ENCODE assay signal across 19 cellular contexts in genomic region chr14:33734387-33734786, GRCh38.
A peak's percentile ranks its signal among the peaks of the same experiment; 100 is the strongest.
DNase-seq lines count a peak whose midpoint lies in the region; ATAC-seq and TF ChIP-seq lines count a peak whose summit lies in the region.
"Had no signal": no experiment of that assay in that cellular context is flagged by ENCODE, and none has a peak within 500 bp of the region (broad histone marks: within the 10 kb centered on the region; RNA-seq: fewer than 3 reads in every experiment).

No MANE protein-coding gene starts in this region.

- H3K27me3 Mint-ChIP-seq in activated T-cell treated with anti-CD3 and anti-CD28 coated beads, Interleukin-2, amount 50 U/mL, for 24 hours, result peaks cover 4% of the 10 kb centered on the region
- peaks cover 6% of the 10 kb centered on the region for H3K27me3 Mint-ChIP-seq in activated T-helper 17 cell treated with anti-CD3 and anti-CD28 coated beads, Interleukin-2, amount 50 U/mL, for 72 hours
- H3K27me3 Mint-ChIP-seq in neural crest cell (ENCODE audit: low read depth), result no peaks in the 10 kb centered on the region
- H3K27me3 Mint-ChIP-seq: B cell had no signal

- no peak for TF ChIP-seq CTCF in neural crest cell (conservative IDR thresholded peaks at IDR 0.05)

- H3K4me1 ChIP-seq in Karpas-422 (ENCODE audit: low read length), result peaks cover 58% of the 10 kb centered on the region

- H2AFZ ChIP-seq in Karpas-422 (ENCODE audit: low read length), result peak overlapping the region; percentile 84

- no peak overlapping the region for H3K9ac ChIP-seq in Karpas-422 (ENCODE audit: low read length)

- no peaks in the 10 kb centered on the region; the same call in 1 of the 2 replicates for H3K36me3 ChIP-seq in Karpas-422 (ENCODE audit: insufficient read depth, low read length)

- H3K4me3 ChIP-seq in Karpas-422 (ENCODE audit: low read length), result no peak overlapping the region
- H3K4me3 ChIP-seq: GM23338, K562 had no signal

- peak overlapping the region; percentile 91 for H3K27ac Mint-ChIP-seq in activated T-cell treated with anti-CD3 and anti-CD28 coated beads, Interleukin-2, amount 50 U/mL, for 24 hours
- peak overlapping the region; percentile 73 for H3K27ac Mint-ChIP-seq in activated T-helper 17 cell treated with anti-CD3 and anti-CD28 coated beads, Interleukin-2, amount 50 U/mL, for 72 hours
- peak overlapping the region; percentile 32 for H3K27ac Mint-ChIP-seq in neural crest cell (ENCODE audit: unreplicated experiment)
- H3K27ac Mint-ChIP-seq: B cell; CD8-positive, alpha-beta T cell; GM23338 had no signal

- H3K27me3 ChIP-seq in Karpas-422 (ENCODE audit: low read length), result no peaks in the 10 kb centered on the region

- no peak overlapping the region for H3K27ac ChIP-seq in Karpas-422 (ENCODE audit: low read length)

- no peaks in the 10 kb centered on the region for H3K9me2 ChIP-seq in Karpas-422 (replicated peaks; ENCODE audit: insufficient read depth, low read length)

- H3K9me3 ChIP-seq in Karpas-422 (ENCODE audit: low read length), result no peaks in the 10 kb centered on the region

- H3K4me3 Mint-ChIP-seq in activated T-cell treated with anti-CD3 and anti-CD28 coated beads, Interleukin-2, amount 50 U/mL, for 24 hours, result no peak overlapping the region
- peak overlapping the region; percentile 9 for H3K4me3 Mint-ChIP-seq in activated T-helper 17 cell treated with anti-CD3 and anti-CD28 coated beads, Interleukin-2, amount 50 U/mL, for 72 hours
- no peak overlapping the region for H3K4me3 Mint-ChIP-seq in neural crest cell
- H3K4me3 Mint-ChIP-seq: B cell; CD8-positive, alpha-beta T cell; GM23338 had no signal

- no peaks in the 10 kb centered on the region for H4K20me1 ChIP-seq in Karpas-422 (ENCODE audit: insufficient read depth, low read depth, low read length)

- H3K4me1 Mint-ChIP-seq in activated T-cell treated with anti-CD3 and anti-CD28 coated beads, Interleukin-2, amount 50 U/mL, for 24 hours (ENCODE audit: low read depth), result peaks cover 30% of the 10 kb centered on the region
- peaks cover 9% of the 10 kb centered on the region for H3K4me1 Mint-ChIP-seq in activated T-helper 17 cell treated with anti-CD3 and anti-CD28 coated beads, Interleukin-2, amount 50 U/mL, for 72 hours
- H3K4me1 Mint-ChIP-seq in neural crest cell, result peaks cover 16% of the 10 kb centered on the region
- H3K4me1 Mint-ChIP-seq: B cell had no signal

- no peaks in the 10 kb centered on the region for H3K36me3 Mint-ChIP-seq in activated T-cell treated with anti-CD3 and anti-CD28 coated beads, Interleukin-2, amount 50 U/mL, for 24 hours (ENCODE audit: low read depth)
- no peaks in the 10 kb centered on the region for H3K36me3 Mint-ChIP-seq in activated T-helper 17 cell treated with anti-CD3 and anti-CD28 coated beads, Interleukin-2, amount 50 U/mL, for 72 hours (ENCODE audit: low read depth)
- H3K36me3 Mint-ChIP-seq in neural crest cell (ENCODE audit: low read depth), result peaks cover 12% of the 10 kb centered on the region
- H3K36me3 Mint-ChIP-seq: CD8-positive, alpha-beta T cell had no signal

- peak; percentile 30 for DNase-seq in activated T-cell treated with anti-CD3 and anti-CD28 coated beads, Interleukin-2, amount 50 U/mL, for 24 hours
- DNase-seq in activated T-cell treated with anti-CD3 and anti-CD28 coated beads, Interleukin-2, amount 50 U/mL, for 48 hours, result no peak
- no peak for DNase-seq in Karpas-422
- DNase-seq in neural crest cell (ENCODE audit: low read depth, low spot score), result no peak
- no peak for DNase-seq in Ammon's horn (ENCODE audit: low spot score)
- DNase-seq: 8988T; Calu3; CD8-positive, alpha-beta T cell; NCI-H1694 treated with DMSO at 0.1 percent for 48 hours; NCI-H2107; NCI-H510A; NCI-H748 treated with DMSO at 0.1 percent for 48 hours; Right ventricle myocardium superior had no signal

- no peaks in the 10 kb centered on the region for H3K9me3 Mint-ChIP-seq in activated T-cell treated with anti-CD3 and anti-CD28 coated beads, Interleukin-2, amount 50 U/mL, for 24 hours
- no peaks in the 10 kb centered on the region for H3K9me3 Mint-ChIP-seq in activated T-helper 17 cell treated with anti-CD3 and anti-CD28 coated beads, Interleukin-2, amount 50 U/mL, for 72 hours
- H3K9me3 Mint-ChIP-seq in neural crest cell, result no peaks in the 10 kb centered on the region
- H3K9me3 Mint-ChIP-seq: CD8-positive, alpha-beta T cell; GM23338 had no signal

- ATAC-seq in activated T-helper 17 cell treated with anti-CD3 and anti-CD28 coated beads, Interleukin-2, amount 50 U/mL, for 72 hours (replicated peaks), result peak; percentile 67
- ATAC-seq in HG03342 (IDR thresholded peaks at IDR 0.05; ENCODE audit: unreplicated experiment) (no peak), HG02870 (IDR thresholded peaks at IDR 0.05; ENCODE audit: unreplicated experiment) (no peak)
- ATAC-seq: CD8-positive, alpha-beta T cell; GM23338; K562 had no signal

- no peaks in the 10 kb centered on the region for H3K79me2 ChIP-seq in Karpas-422 (ENCODE audit: low read length)

- peak overlapping the region; percentile 49 for H3K4me2 ChIP-seq in Karpas-422 (ENCODE audit: low read depth, low read length, poor library complexity, severe bottlenecking)
- H3K4me2 ChIP-seq: GM23338 had no signal

Comparison
In these comparisons a context has a peak if more than half of its experiments do, and no peak if none do; other contexts are left out.
1. H3K27ac Mint-ChIP-seq: peak in every context shown above with its lines; median percentile 91 in activated T-cell treated with anti-CD3 and anti-CD28 coated beads, Interleukin-2, amount 50 U/mL, for 24 hours; 73 in activated T-helper 17 cell treated with anti-CD3 and anti-CD28 coated beads, Interleukin-2, amount 50 U/mL, for 72 hours; 32 in neural crest cell.